ENCODE assay signal across 14 cellular contexts in genomic region chr11:78940500-78941225, GRCh38.
A peak's percentile ranks its signal among the peaks of the same experiment; 100 is the strongest.
DNase-seq lines count a peak whose midpoint lies in the region; ATAC-seq and TF ChIP-seq lines count a peak whose summit lies in the region.
"Had no signal": no experiment of that assay in that cellular context is flagged by ENCODE, and none has a peak within 500 bp of the region (broad histone marks: within the 10 kb centered on the region; RNA-seq: fewer than 3 reads in every experiment).

No MANE protein-coding gene starts in this region.

- 100% methylated on average over 2 of the region's 6 CpGs for WGBS in SK-N-SH (ENCODE audit: low lambda C conversion rate)
- WGBS in thyroid gland, 2 donors, result 15 to 31% methylated on average over 2 to 6 of the region's 6 CpGs

- no peak for TF ChIP-seq RAD21 in SK-N-SH (IDR thresholded peaks at IDR 0.05; ENCODE audit: low read length)

- no peak for TF ChIP-seq CTCF in SK-N-SH (IDR thresholded peaks at IDR 0.05)
- TF ChIP-seq CTCF in thyroid gland (IDR thresholded peaks at IDR 0.05), result no peak

- no peak for DNase-seq in SK-N-SH
- peak; percentile 96 for DNase-seq in NCI-H510A treated with DMSO at 0.1 percent for 48 hours (lab: John Stamatoyannopoulos, UW)
- peak; percentile 87 for DNase-seq in iPS DF 19.7 (ENCODE audit: low read depth, low spot score)
- DNase-seq in thyroid gland, result peak; percentile 74
- no peak for DNase-seq in naive thymus-derived CD4-positive, alpha-beta T cell
- no peak for DNase-seq in mucosa of gallbladder (ENCODE audit: low spot score)
- no peak for DNase-seq in AG08396 (ENCODE audit: low spot score)
- DNase-seq: activated CD8-positive, alpha-beta memory T cell treated with anti-CD3 and anti-CD28 coated beads, Interleukin-2, amount 50 U/mL, for 48 hours; Calu3; stimulated activated CD4-positive, alpha-beta T cell treated with anti-CD3 and anti-CD28 coated beads, Interleukin-12 subunit alpha, Interleukin-12 subunit beta, amount 100 ng/mL, for 4 hours had no signal

- H3K9me3 Mint-ChIP-seq in naive thymus-derived CD4-positive, alpha-beta T cell, result no peaks in the 10 kb centered on the region

- no peaks in the 10 kb centered on the region for H3K9me3 ChIP-seq in SK-N-SH
- H3K9me3 ChIP-seq in thyroid gland, result no peaks in the 10 kb centered on the region
- H3K9me3 ChIP-seq in naive thymus-derived CD4-positive, alpha-beta T cell (ENCODE audit: control insufficient read depth in 2 of 3, low read length in 3 of 3), result no peaks in the 10 kb centered on the region

- CTCF ChIA-PET in SK-N-SH (lab: Yijun Ruan, JAX), result interaction anchor here (1.1 to 2.7 kb wide), 4 partner anchors 9 to 142 kb away, joined by 3 to 8 read pairs (median 4); no protein-coding TSS in a partner anchor
- CTCF ChIA-PET in naive thymus-derived CD4-positive, alpha-beta T cell (lab: Charles Lee), result no interaction called here

- no peaks in the 10 kb centered on the region for H3K27me3 ChIP-seq in SK-N-SH (ENCODE audit: insufficient read depth)
- H3K27me3 ChIP-seq in thyroid gland, result no peaks in the 10 kb centered on the region
- H3K27me3 ChIP-seq in naive thymus-derived CD4-positive, alpha-beta T cell (ENCODE audit: control insufficient read depth in 2 of 2, insufficient read depth in 2 of 2, low read length in 2 of 2), result no peaks in the 10 kb centered on the region

- no peak overlapping the region for H3K4me2 ChIP-seq in SK-N-SH

- no peak overlapping the region for H3K4me3 Mint-ChIP-seq in naive thymus-derived CD4-positive, alpha-beta T cell

- no peak for TF ChIP-seq POLR2A in thyroid gland (IDR thresholded peaks at IDR 0.05)

- no peaks in the 10 kb centered on the region for H3K36me3 Mint-ChIP-seq in naive thymus-derived CD4-positive, alpha-beta T cell

- H3K36me3 ChIP-seq in SK-N-SH (replicated peaks in 1 of 2; ENCODE audit: control insufficient read depth in 1 of 2, insufficient read depth in 2 of 2, low read length in 1 of 2) (peaks cover 0 to 2% of the 10 kb centered on the region in 2 experiments), thyroid gland (no peaks in the 10 kb centered on the region)
- H3K36me3 ChIP-seq in naive thymus-derived CD4-positive, alpha-beta T cell (ENCODE audit: control insufficient read depth in 2 of 3, insufficient read depth in 3 of 3, low read length in 3 of 3), result no peaks in the 10 kb centered on the region

- H3K4me1 Mint-ChIP-seq in naive thymus-derived CD4-positive, alpha-beta T cell, result peaks cover 0 to 3% (median 0%) of the 10 kb centered on the region in 7 donors

- no peak for ATAC-seq in SK-N-SH treated with all-trans-retinoic acid at 6 μM for 48 hours
- ATAC-seq in naive thymus-derived CD4-positive, alpha-beta T cell, result no peak
- ATAC-seq: Right ventricle myocardium inferior had no signal

- H3K9me2 ChIP-seq in SK-N-SH, result no peaks in the 10 kb centered on the region

- H3K4me3 ChIP-seq in SK-N-SH (ENCODE audit: low read depth in 2 of 2, low read length in 1 of 2) (no peak overlapping the region), thyroid gland (replicated peaks in 1 of 3) (no peak overlapping the region)
- no peak overlapping the region for H3K4me3 ChIP-seq in naive thymus-derived CD4-positive, alpha-beta T cell (ENCODE audit: low read length)
- H3K4me3 ChIP-seq: coronary artery had no signal

- H3F3A ChIP-seq in SK-N-SH (replicated peaks; ENCODE audit: insufficient read depth), result no peaks in the 10 kb centered on the region

- POLR2A ChIA-PET in SK-N-SH (lab: Yijun Ruan, JAX), result interaction anchor here (1.6 kb wide), 1 partner anchor 41 kb away, joined by 5 read pairs; no protein-coding TSS in a partner anchor
- POLR2A ChIA-PET in naive thymus-derived CD4-positive, alpha-beta T cell (lab: Charles Lee), result no interaction called here

- no peaks in the 10 kb centered on the region for H3K79me2 ChIP-seq in SK-N-SH (ENCODE audit: insufficient read depth)

- no peak overlapping the region for H3K9ac ChIP-seq in SK-N-SH

- intact Hi-C loops in thyroid gland (cut with DNase I), result no loop called here
- intact Hi-C loops in naive thymus-derived CD4-positive, alpha-beta T cell (cut with micrococcal nuclease), result no loop called here

- no peak overlapping the region for H3K27ac Mint-ChIP-seq in naive thymus-derived CD4-positive, alpha-beta T cell

- H3K4me1 ChIP-seq in SK-N-SH (ENCODE audit: control insufficient read depth in 1 of 2, insufficient read depth in 2 of 2, low read depth in 1 of 2, low read length in 1 of 2) (peaks cover 0 to 47% of the 10 kb centered on the region in 2 experiments; a peak in 2 of 4 replicates), thyroid gland (peaks cover 32 to 42% of the 10 kb centered on the region in 2 donors)
- H3K4me1 ChIP-seq in naive thymus-derived CD4-positive, alpha-beta T cell (ENCODE audit: control insufficient read depth in 2 of 2, insufficient read depth in 2 of 2, low read length in 2 of 2), result no peaks in the 10 kb centered on the region

- no peak overlapping the region for H2AFZ ChIP-seq in SK-N-SH (ENCODE audit: low read depth)

- TF ChIP-seq EP300 in SK-N-SH (IDR thresholded peaks at IDR 0.05; ENCODE audit: borderline replicate concordance in 1 of 2, low read depth in 1 of 2, low read length in 1 of 2), result no peak

- H3K27me3 Mint-ChIP-seq in naive thymus-derived CD4-positive, alpha-beta T cell, result peaks cover 5 to 30% (median 23%) of the 10 kb centered on the region in 5 donors

- H4K20me1 ChIP-seq in SK-N-SH (ENCODE audit: insufficient read depth), result no peaks in the 10 kb centered on the region

- peak overlapping the region in 1 of 2 experiments; percentile 44; a peak in 1 of 4 replicates for H3K27ac ChIP-seq in SK-N-SH (ENCODE audit: low read depth in 2 of 2, low read length in 1 of 2)
- H3K27ac ChIP-seq in thyroid gland, result peak overlapping the region; percentile 56 to 71 (median 68)
- H3K27ac ChIP-seq in naive thymus-derived CD4-positive, alpha-beta T cell (ENCODE audit: low read depth, low read length), result no peak overlapping the region
- H3K27ac ChIP-seq: coronary artery, HL-60 had no signal

TF ChIP-seq in SK-N-SH, 30 proteins besides CTCF, POLR2A, EP300 and RAD21 (continues in another document):
- peak; percentile 51; the same call in 1 of the 2 replicates for TF ChIP-seq GATA2 (CRISPR knock-in tag; IDR thresholded peaks at IDR 0.05)
- TF ChIP-seq ELF1 (IDR thresholded peaks at IDR 0.05), result no peak
- TF ChIP-seq REST (IDR thresholded peaks at IDR 0.05; ENCODE audit: low read depth, low read length), result no peak

TF ChIP-seq in SK-N-SH treated with all-trans-retinoic acid at 6 μM for 48 hours, 23 proteins besides CTCF, POLR2A, EP300 and RAD21 (continues in another document):
- no peak for TF ChIP-seq ZFP30 (CRISPR knock-in tag; IDR thresholded peaks at IDR 0.05)
- TF ChIP-seq, protein P1, sequence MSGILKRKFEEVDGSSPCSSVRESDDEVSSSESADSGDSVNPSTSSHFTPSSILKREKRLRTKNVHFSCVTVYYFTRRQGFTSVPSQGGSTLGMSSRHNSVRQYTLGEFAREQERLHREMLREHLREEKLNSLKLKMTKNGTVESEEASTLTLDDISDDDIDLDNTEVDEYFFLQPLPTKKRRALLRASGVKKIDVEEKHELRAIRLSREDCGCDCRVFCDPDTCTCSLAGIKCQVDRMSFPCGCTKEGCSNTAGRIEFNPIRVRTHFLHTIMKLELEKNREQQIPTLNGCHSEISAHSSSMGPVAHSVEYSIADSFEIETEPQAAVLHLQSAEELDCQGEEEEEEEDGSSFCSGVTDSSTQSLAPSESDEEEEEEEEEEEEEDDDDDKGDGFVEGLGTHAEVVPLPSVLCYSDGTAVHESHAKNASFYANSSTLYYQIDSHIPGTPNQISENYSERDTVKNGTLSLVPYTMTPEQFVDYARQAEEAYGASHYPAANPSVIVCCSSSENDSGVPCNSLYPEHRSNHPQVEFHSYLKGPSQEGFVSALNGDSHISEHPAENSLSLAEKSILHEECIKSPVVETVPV (CRISPR knock-in tag; IDR thresholded peaks at IDR 0.05), result no peak
- no peak for TF ChIP-seq ZFP3 (CRISPR knock-in tag; IDR thresholded peaks at IDR 0.05)
- TF ChIP-seq, protein P2, sequence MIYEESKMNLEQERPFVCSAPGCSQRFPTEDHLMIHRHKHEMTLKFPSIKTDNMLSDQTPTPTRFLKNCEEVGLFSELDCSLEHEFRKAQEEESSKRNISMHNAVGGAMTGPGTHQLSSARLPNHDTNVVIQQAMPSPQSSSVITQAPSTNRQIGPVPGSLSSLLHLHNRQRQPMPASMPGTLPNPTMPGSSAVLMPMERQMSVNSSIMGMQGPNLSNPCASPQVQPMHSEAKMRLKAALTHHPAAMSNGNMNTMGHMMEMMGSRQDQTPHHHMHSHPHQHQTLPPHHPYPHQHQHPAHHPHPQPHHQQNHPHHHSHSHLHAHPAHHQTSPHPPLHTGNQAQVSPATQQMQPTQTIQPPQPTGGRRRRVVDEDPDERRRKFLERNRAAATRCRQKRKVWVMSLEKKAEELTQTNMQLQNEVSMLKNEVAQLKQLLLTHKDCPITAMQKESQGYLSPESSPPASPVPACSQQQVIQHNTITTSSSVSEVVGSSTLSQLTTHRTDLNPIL (CRISPR knock-in tag; IDR thresholded peaks at IDR 0.05; ENCODE audit: low read depth), result no peak
- TF ChIP-seq TOX (CRISPR knock-in tag; IDR thresholded peaks at IDR 0.05; ENCODE audit: borderline replicate concordance), result no peak
- TF ChIP-seq, protein P3, sequence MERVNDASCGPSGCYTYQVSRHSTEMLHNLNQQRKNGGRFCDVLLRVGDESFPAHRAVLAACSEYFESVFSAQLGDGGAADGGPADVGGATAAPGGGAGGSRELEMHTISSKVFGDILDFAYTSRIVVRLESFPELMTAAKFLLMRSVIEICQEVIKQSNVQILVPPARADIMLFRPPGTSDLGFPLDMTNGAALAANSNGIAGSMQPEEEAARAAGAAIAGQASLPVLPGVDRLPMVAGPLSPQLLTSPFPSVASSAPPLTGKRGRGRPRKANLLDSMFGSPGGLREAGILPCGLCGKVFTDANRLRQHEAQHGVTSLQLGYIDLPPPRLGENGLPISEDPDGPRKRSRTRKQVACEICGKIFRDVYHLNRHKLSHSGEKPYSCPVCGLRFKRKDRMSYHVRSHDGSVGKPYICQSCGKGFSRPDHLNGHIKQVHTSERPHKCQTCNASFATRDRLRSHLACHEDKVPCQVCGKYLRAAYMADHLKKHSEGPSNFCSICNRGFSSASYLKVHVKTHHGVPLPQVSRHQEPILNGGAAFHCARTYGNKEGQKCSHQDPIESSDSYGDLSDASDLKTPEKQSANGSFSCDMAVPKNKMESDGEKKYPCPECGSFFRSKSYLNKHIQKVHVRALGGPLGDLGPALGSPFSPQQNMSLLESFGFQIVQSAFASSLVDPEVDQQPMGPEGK (CRISPR knock-in tag; IDR thresholded peaks at IDR 0.05; ENCODE audit: borderline replicate concordance), result no peak
- no peak for TF ChIP-seq ZNF565 (CRISPR knock-in tag; conservative IDR thresholded peaks at IDR 0.05; ENCODE audit: low read depth)
- no peak for TF ChIP-seq ARNTL (CRISPR knock-in tag; IDR thresholded peaks at IDR 0.05; ENCODE audit: borderline replicate concordance, low read depth)

Comparison
In these comparisons a context has a peak if more than half of its experiments do, and no peak if none do; other contexts are left out.
1. DNase-seq: peak in NCI-H510A treated with DMSO at 0.1 percent for 48 hours (single experiment), iPS DF 19.7 (single experiment) and thyroid gland (2 of 2); none in SK-N-SH (single experiment), naive thymus-derived CD4-positive, alpha-beta T cell (0 of 9), mucosa of gallbladder (single experiment) and AG08396 (single experiment).